Comparison of ENCODE assay signal across 11 cellular contexts in the genomic region with DNA sequence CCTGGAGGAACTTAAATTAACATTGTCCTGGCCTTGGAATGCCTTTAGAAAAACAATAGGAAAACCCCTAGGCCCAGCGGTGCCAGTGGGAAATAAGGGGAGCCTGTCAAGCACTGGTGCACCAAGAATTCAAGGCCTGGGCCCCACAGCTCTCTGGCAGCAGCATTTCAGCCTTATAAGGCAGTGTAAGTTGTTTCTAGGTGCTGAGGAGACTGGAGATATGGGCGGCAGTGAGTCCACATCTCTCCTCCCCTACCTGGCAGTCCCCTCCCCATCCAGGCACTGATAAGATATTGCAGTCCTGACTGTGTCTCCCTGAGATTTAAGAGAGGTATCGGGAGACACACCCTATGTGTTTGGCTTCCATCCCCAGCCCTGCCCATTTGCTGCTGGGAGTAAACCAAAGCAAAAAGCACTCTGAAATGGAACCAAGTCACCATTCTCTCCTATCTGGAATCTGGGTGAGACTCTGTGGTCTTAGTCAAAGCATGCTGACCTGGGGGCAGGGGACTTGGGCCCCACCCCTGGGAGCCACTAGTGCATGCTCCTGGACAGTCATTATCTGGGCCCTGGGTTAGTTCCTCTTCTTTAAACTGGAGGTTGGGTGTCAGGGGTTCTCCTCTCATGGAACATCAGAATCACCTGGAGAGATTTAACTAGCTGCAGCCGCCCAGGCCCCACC. TPM values are rescaled to one million over a fixed set of nuclear protein-coding genes. Genes with fewer than 3 reads are reported as not detected.
DNase-seq lines count a peak whose midpoint lies in the region; ATAC-seq, FAIRE-seq and TF ChIP-seq lines count a peak whose summit lies in the region.
"Had no signal": no experiment of that assay in that cellular context is flagged by ENCODE, and none has a peak within 500 bp of the region (broad histone marks: within the 10 kb centered on the region; RNA-seq: fewer than 3 reads in every experiment).

No MANE protein-coding gene starts in this region.

- DNase-seq in HepG2 (ENCODE audit: low spot score) (no peak), right lobe of liver (no peak), K562 (ENCODE audit: extremely low read depth in 1 of 4, low spot score in 3 of 4) (peak; percentile 52 to 72 (median 59)), lung (ENCODE audit: low spot score) (no peak), upper lobe of right lung (no peak), DMS153 (lab: John Stamatoyannopoulos, UW) (no peak), gastrocnemius medialis (no peak)
- DNase-seq in activated CD4-positive, alpha-beta T cell treated with anti-CD3 and anti-CD28 coated beads for 48 hours = no peak
- DNase-seq: activated effector memory CD4-positive, alpha-beta T cell treated with anti-CD3 and anti-CD28 coated beads, Interleukin-2, amount 50 U/mL, for 16 hours; posterior cingulate gyrus had no signal

- H3K9ac ChIP-seq in HepG2 (ENCODE audit: insufficient read depth, low read depth, low read length) (no peak overlapping the region), K562 (ENCODE audit: insufficient read depth in 1 of 2, low read depth in 2 of 2, low read length in 2 of 2) (no peak overlapping the region; a peak in 1 of 4 replicates)

- H3K4me3 ChIP-seq in HepG2 (replicated peaks in 1 of 3; ENCODE audit: insufficient read depth in 1 of 3, low read depth in 2 of 3, low read length in 3 of 3) (no peak overlapping the region), right lobe of liver (no peak overlapping the region), K562 (no peak overlapping the region), lung (no peak overlapping the region), upper lobe of right lung (no peak overlapping the region), gastrocnemius medialis (no peak overlapping the region)
- H3K4me3 ChIP-seq: thoracic aorta had no signal

- FAIRE-seq in HepG2 (lab: Jason Lieb, UNC) = no peak
- peak; percentile 65 for FAIRE-seq in K562 (lab: Jason Lieb, UNC)

- H4K20me1 ChIP-seq in HepG2 (ENCODE audit: insufficient read depth, low read length) (no peaks in the 10 kb centered on the region), K562 (replicated peaks; ENCODE audit: control insufficient read depth, insufficient read depth, low read length) (no peaks in the 10 kb centered on the region; the same call in 1 of the 2 replicates)

- TF ChIP-seq POLR2A in HepG2 (IDR thresholded peaks at IDR 0.05; ENCODE audit: insufficient read depth in 1 of 2, low read depth in 2 of 2, low read length in 2 of 2) (no peak), right lobe of liver (IDR thresholded peaks at IDR 0.05) (no peak), K562 (conservative IDR thresholded peaks at IDR 0.05) (no peak), gastrocnemius medialis (IDR thresholded peaks at IDR 0.05) (no peak)

- TF ChIP-seq CTCF in HepG2 (CRISPR knock-in tag; IDR thresholded peaks at IDR 0.05) = no peak
- no peak for TF ChIP-seq CTCF in right lobe of liver (IDR thresholded peaks at IDR 0.05)
- TF ChIP-seq CTCF in K562 (IDR thresholded peaks at IDR 0.05 in 2 of 3, conservative IDR thresholded peaks at IDR 0.05 in 1 of 3; ENCODE audit: insufficient read depth in 2 of 3, low read depth in 1 of 3, low read length in 3 of 3) = no peak
- TF ChIP-seq CTCF in lung (IDR thresholded peaks at IDR 0.05; ENCODE audit: control extremely low read depth, extremely low read depth) = no peak
- TF ChIP-seq CTCF in upper lobe of right lung (IDR thresholded peaks at IDR 0.05) = no peak
- no peak for TF ChIP-seq CTCF in gastrocnemius medialis (IDR thresholded peaks at IDR 0.05 in 4 of 5, conservative IDR thresholded peaks at IDR 0.05 in 1 of 5)

- H3K27ac ChIP-seq in HepG2 (ENCODE audit: extremely low read length, insufficient read depth, low read length) (no peak overlapping the region), right lobe of liver (no peak overlapping the region), K562 (ENCODE audit: extremely low read depth, low read depth, low read length) (no peak overlapping the region), lung (ENCODE audit: low read depth in 1 of 2, low read length in 1 of 2) (peak overlapping the region in 1 of 2 donors; percentile 72), upper lobe of right lung (peak overlapping the region; percentile 55), gastrocnemius medialis (no peak overlapping the region)
- H3K27ac ChIP-seq: thoracic aorta had no signal

- CTCF ChIA-PET in HepG2 (lab: Yijun Ruan, JAX; ENCODE audit: low intra/inter-chr PET ratio, low total read pairs) (no interaction called here), K562 (lab: Yijun Ruan, JAX; ENCODE audit: low intra/inter-chr PET ratio) (no interaction called here)

- H3K9me1 ChIP-seq in K562 (ENCODE audit: control insufficient read depth, insufficient read depth, low read length) = no peaks in the 10 kb centered on the region

- H3K36me3 ChIP-seq in HepG2 (replicated peaks in 1 of 2; ENCODE audit: control insufficient read depth in 1 of 2, insufficient read depth in 2 of 2, low read length in 2 of 2) (no peaks in the 10 kb centered on the region), right lobe of liver (no peaks in the 10 kb centered on the region), K562 (ENCODE audit: control insufficient read depth, insufficient read depth, low read length) (no peaks in the 10 kb centered on the region), lung (ENCODE audit: control insufficient read depth in 2 of 2, insufficient read depth in 2 of 2, low read length in 2 of 2) (no peaks in the 10 kb centered on the region), upper lobe of right lung (no peaks in the 10 kb centered on the region), gastrocnemius medialis (no peaks in the 10 kb centered on the region)
- H3K36me3 ChIP-seq: thoracic aorta had no signal

- no TSS peak for BruUV-seq in HepG2 (replicated peaks; lab: Mats Ljungman, UMichigan)
- BruUV-seq in K562 (replicated peaks; lab: Mats Ljungman, UMichigan) = no TSS peak

- H3K79me2 ChIP-seq in HepG2 (ENCODE audit: insufficient read depth, low read length) (no peaks in the 10 kb centered on the region), K562 (ENCODE audit: control insufficient read depth, insufficient read depth, low read length) (no peaks in the 10 kb centered on the region)

- intact Hi-C loops in HepG2 (cut with micrococcal nuclease; ENCODE audit: unreplicated experiment) = no loop called here
- intact Hi-C loops in right lobe of liver (cut with DNase I) = no loop called here
- intact Hi-C loops in K562 (cut with micrococcal nuclease) = loop anchor here (5.0 kb wide), 1 partner anchor 119 kb away; a partner anchor contains a TSS
- intact Hi-C loops in upper lobe of right lung (cut with DNase I) = no loop called here
- intact Hi-C loops in gastrocnemius medialis (cut with DNase I; ENCODE audit: low total_unique reads) = loop anchor here (10.0 kb wide), 2 partner anchors 99 to 221 kb away; a partner anchor contains a TSS

- TF ChIP-seq RAD21 in HepG2 (CRISPR knock-in tag; IDR thresholded peaks at IDR 0.05) (no peak), K562 (CRISPR knock-in tag; conservative IDR thresholded peaks at IDR 0.05 in 1 of 2, IDR thresholded peaks at IDR 0.05 in 1 of 2) (no peak)

- TF ChIP-seq EP300 in HepG2 (IDR thresholded peaks at IDR 0.05; ENCODE audit: low read depth in 2 of 2, low read length in 2 of 2) (no peak), HepG2 (CRISPR knock-in tag; IDR thresholded peaks at IDR 0.05; ENCODE audit: borderline replicate concordance) (no peak), K562 (IDR thresholded peaks at IDR 0.05; ENCODE audit: low read length) (no peak; the same call in 1 of the 2 replicates)

- H3K4me2 ChIP-seq in HepG2 (ENCODE audit: low read depth, low read length) (no peak overlapping the region; the same call in 1 of the 2 replicates), K562 (ENCODE audit: insufficient read depth, low read length) (no peak overlapping the region)

- 24% methylated on average over 2 of the region's 4 CpGs for WGBS in HepG2 (ENCODE audit: low lambda C conversion rate)
- no CpG with 5 or more reads among the region's 4 CpGs for WGBS in right lobe of liver (ENCODE audit: insufficient coverage, low coverage, low lambda C conversion rate, missing lambda C conversion rate)
- WGBS in K562 (ENCODE audit: insufficient coverage, low coverage, missing lambda C conversion rate) = 14% methylated on average over 4 of the region's 4 CpGs
- 68 to 86% methylated on average over 4 of the region's 4 CpGs for WGBS in lung, 2 donors

- no peaks in the 10 kb centered on the region for H3K9me3 ChIP-seq in HepG2 (ENCODE audit: low read length)
- H3K9me3 ChIP-seq in right lobe of liver = no peaks in the 10 kb centered on the region
- H3K9me3 ChIP-seq in K562 (replicated peaks; ENCODE audit: control insufficient read depth, insufficient read depth, low read depth, low read length) = no peaks in the 10 kb centered on the region
- no peaks in the 10 kb centered on the region for H3K9me3 ChIP-seq in lung (ENCODE audit: control insufficient read depth in 2 of 2, insufficient read depth in 1 of 2, low read length in 1 of 2)
- no peaks in the 10 kb centered on the region for H3K9me3 ChIP-seq in upper lobe of right lung
- H3K9me3 ChIP-seq in gastrocnemius medialis = no peaks in the 10 kb centered on the region
- H3K9me3 ChIP-seq: thoracic aorta had no signal

- ATAC-seq in HepG2 = peak; percentile 38
- ATAC-seq in right lobe of liver = no peak
- ATAC-seq in K562 = peak; percentile 77
- ATAC-seq in lung (ENCODE audit: insufficient read depth, low FRiP score) = peak; percentile 16
- peak; percentile 54 for ATAC-seq in upper lobe of right lung
- ATAC-seq in gastrocnemius medialis = no peak

- peaks cover 41% of the 10 kb centered on the region for H3K4me1 ChIP-seq in HepG2 (ENCODE audit: insufficient read depth, low read length)
- peaks cover 0 to 28% (median 4%) of the 10 kb centered on the region in 4 donors for H3K4me1 ChIP-seq in right lobe of liver
- H3K4me1 ChIP-seq in K562 (replicated peaks in 1 of 2; ENCODE audit: control insufficient read depth in 2 of 2, insufficient read depth in 2 of 2, low read length in 2 of 2) = peaks cover 15 to 19% of the 10 kb centered on the region in 2 experiments; a peak in 4 of 5 replicates
- H3K4me1 ChIP-seq in lung (ENCODE audit: control insufficient read depth in 2 of 2, insufficient read depth in 2 of 2, low read length in 2 of 2) = peaks cover 2 to 10% of the 10 kb centered on the region in 2 donors
- peaks cover 5% of the 10 kb centered on the region for H3K4me1 ChIP-seq in upper lobe of right lung
- H3K4me1 ChIP-seq in gastrocnemius medialis = peaks cover 6 to 12% of the 10 kb centered on the region in 2 donors

- H2AFZ ChIP-seq in HepG2 (ENCODE audit: low read length) (no peak overlapping the region), K562 (ENCODE audit: low read depth, low read length) (no peak overlapping the region)

- POLR2A ChIA-PET in HepG2 (lab: Yijun Ruan, JAX) = no interaction called here
- POLR2A ChIA-PET in K562 (lab: Yijun Ruan, JAX) = interaction anchor here (0.6 to 1.3 kb wide), 4 partner anchors 9 to 216 kb away, joined by 3 to 6 read pairs (median 4); no protein-coding TSS in a partner anchor

- H3K27me3 ChIP-seq in HepG2 (ENCODE audit: control insufficient read depth in 1 of 2, insufficient read depth in 2 of 2, low read length in 2 of 2) = 0 out of 5 replicates have a peak, but pooled peaks cover 0 to 3% of the 10 kb centered on the region in 2 experiments
- no peaks in the 10 kb centered on the region for H3K27me3 ChIP-seq in right lobe of liver
- no peaks in the 10 kb centered on the region for H3K27me3 ChIP-seq in K562 (ENCODE audit: control insufficient read depth in 2 of 2, insufficient read depth in 2 of 2, low read length in 2 of 2)
- no peaks in the 10 kb centered on the region for H3K27me3 ChIP-seq in lung (ENCODE audit: control insufficient read depth, insufficient read depth)
- no peaks in the 10 kb centered on the region for H3K27me3 ChIP-seq in upper lobe of right lung
- no peaks in the 10 kb centered on the region for H3K27me3 ChIP-seq in gastrocnemius medialis

- in situ Hi-C loops in HepG2 (cut with HindIII; ENCODE audit: extremely low pct_ligation_motif_present, low pct_unique_long_range_greater_than_20kb) (no loop called here), K562 (cut with MboI) (no loop called here), gastrocnemius medialis (cut with MboI; ENCODE audit: low sequenced_read_pairs in 4 of 4) (no loop called here)

RNA-seq across cellular contexts. Expression of a gene that starts 30.5 kb away (rescaled TPM):
- total RNA-seq in HepG2 (2016; rRNA removed; fragmentation: Illumina TruSeq; extraction: Trizol) = 7.8 and 18.1 TPM in 2 replicates
- total RNA-seq in HepG2 (2016; cell fraction: cytosol; rRNA removed; fragmentation: Illumina TruSeq; extraction: Trizol; ENCODE audit: low read depth) = 3.9 and 4.1 TPM in 2 replicates
- total RNA-seq in HepG2 (2016; cell fraction: insoluble cytoplasmic fraction; rRNA removed; fragmentation: Illumina TruSeq; extraction: Trizol) = 9.1 and 17.5 TPM in 2 replicates
- total RNA-seq in HepG2 (2016; cell fraction: membrane; rRNA removed; fragmentation: Illumina TruSeq; extraction: Trizol) = 7.7 and 8.1 TPM in 2 replicates
- total RNA-seq in HepG2 (2016; cell fraction: nucleus; rRNA removed; fragmentation: Illumina TruSeq; extraction: Trizol) = 16.1 and 18.0 TPM in 2 replicates
- 27.8 and 35.9 TPM in 2 replicates for polyA plus RNA-seq in HepG2 (2011; rRNA removed)
- 16.4 and 34.9 TPM in 2 replicates for polyA plus RNA-seq in HepG2 (2011; cell fraction: cytosol; rRNA removed)
- 4.6 and 11.0 TPM in 2 replicates for polyA plus RNA-seq in HepG2 (2011; cell fraction: nucleus; rRNA removed)
- polyA plus RNA-seq in HepG2 (2012) = 21.7 and 21.9 TPM in 2 replicates
- polyA plus RNA-seq in HepG2 (2016; cell fraction: cytosol; fragmentation: Illumina TruSeq; extraction: Trizol; ENCODE audit: low read depth) = 3.8 and 4.1 TPM in 2 replicates
- polyA plus RNA-seq in HepG2 (2016; cell fraction: insoluble cytoplasmic fraction; fragmentation: Illumina TruSeq; extraction: Trizol; ENCODE audit: low read depth) = 10.2 and 13.3 TPM in 2 replicates
- 6.0 and 6.5 TPM in 2 replicates for polyA plus RNA-seq in HepG2 (2016; cell fraction: membrane; fragmentation: Illumina TruSeq; extraction: Trizol; ENCODE audit: low read depth)
- 26.5 and 33.6 TPM in 2 replicates for polyA plus RNA-seq in HepG2 (2016; cell fraction: nucleus; fragmentation: Illumina TruSeq; extraction: Trizol; ENCODE audit: insufficient read depth, low read depth)
- polyA minus RNA-seq in HepG2 (2011; rRNA and poly(A)+ RNA removed; ENCODE audit: low replicate concordance) = 8.8 and 84.1 TPM in 2 replicates
- 12.9 and 16.5 TPM in 2 replicates for polyA minus RNA-seq in HepG2 (2011; cell fraction: cytosol; rRNA and poly(A)+ RNA removed)
- polyA minus RNA-seq in HepG2 (2011; cell fraction: nucleus; rRNA and poly(A)+ RNA removed) = 6.3 and 10.9 TPM in 2 replicates
- total RNA-seq in right lobe of liver = 10 to 100 TPM; 17.9 to 43.5 (median 29.0) TPM
- 73.6 and 117 TPM in 2 replicates for total RNA-seq in K562 (2011; cell fraction: chromatin; rRNA removed; ENCODE audit: low replicate concordance)
- total RNA-seq in K562 (2011; cell fraction: nucleolus; rRNA removed) = 48.4 and 49.3 TPM in 2 replicates
- 95.9 and 98.1 TPM in 2 replicates for total RNA-seq in K562 (2011; cell fraction: nucleoplasm; rRNA removed)
- total RNA-seq in K562 (2014; rRNA removed) = 26.5 and 38.1 TPM in 2 replicates
- 44.0 and 47.2 TPM in 2 replicates for total RNA-seq in K562 (2014; rRNA removed; fragmentation: Illumina TruSeq; extraction: Trizol)
- 37.6 and 38.8 TPM in 2 replicates for total RNA-seq in K562 (2015; rRNA removed; fragmentation: Illumina TruSeq; extraction: Trizol)
- 37.2 and 39.3 TPM in 2 replicates for total RNA-seq in K562 (2021)
- polyA plus RNA-seq in K562 (2011; rRNA removed) = 57.4 and 95.0 TPM in 2 replicates
- 31.6 and 94.3 TPM in 2 replicates for polyA plus RNA-seq in K562 (2011; cell fraction: cytosol; rRNA removed)
- 11.6 and 17.6 TPM in 2 replicates for polyA plus RNA-seq in K562 (2011; cell fraction: nucleus; rRNA removed)
- 29.1 and 38.0 TPM in 2 replicates for polyA plus RNA-seq in K562 (2012)
- 56.2 and 70.1 TPM in 2 replicates for polyA plus RNA-seq in K562 (2014; fragmentation: Illumina TruSeq; extraction: Trizol)
- polyA plus RNA-seq in K562 (2014; fragmentation: Nextera tagmentation; extraction: Ambion mirVana) = 10 to 100 TPM; 12.3 to 20.4 TPM
- polyA plus RNA-seq in K562 (2014; rRNA removed) = 40.2 and 52.1 TPM in 2 replicates
- 34.0 and 34.5 TPM in 2 replicates for polyA minus RNA-seq in K562 (2011; rRNA and poly(A)+ RNA removed)
- 12.3 and 15.7 TPM in 2 replicates for polyA minus RNA-seq in K562 (2011; cell fraction: cytosol; rRNA and poly(A)+ RNA removed)
- 7.4 and 13.0 TPM in 2 replicates for polyA minus RNA-seq in K562 (2011; cell fraction: nucleus; rRNA and poly(A)+ RNA removed)
- total RNA-seq in lung = 10 to 100 TPM; 65.8 to 69.7 TPM
- 10 to 100 TPM; 41.2 to 68.7 TPM for polyA plus RNA-seq in lung
- total RNA-seq in upper lobe of right lung = 76.7 TPM
- 10 to 100 TPM; 21.5 to 26.3 (median 24.2) TPM for total RNA-seq in gastrocnemius medialis

Comparison
In these comparisons a context has a peak if more than half of its experiments do, and no peak if none do; other contexts are left out.
1. ATAC-seq: peak in HepG2 (single experiment), K562 (single experiment), lung (single experiment) and upper lobe of right lung (single experiment); none in right lobe of liver (0 of 4) and gastrocnemius medialis (0 of 2).
2. DNase-seq: peak in K562 (4 of 4); none in HepG2 (single experiment), right lobe of liver (0 of 3), lung (single experiment), upper lobe of right lung (single experiment), DMS153 (single experiment), activated CD4-positive, alpha-beta T cell treated with anti-CD3 and anti-CD28 coated beads for 48 hours (single experiment) and gastrocnemius medialis (0 of 2).
3. intact Hi-C loops: an anchor here in K562 (5.0 kb wide) and gastrocnemius medialis (10.0 kb wide); none called in HepG2, right lobe of liver and upper lobe of right lung.